ENCODE assay signal across 1 cellular context in genomic region chr6:44470106-44470446, GRCh38.
TF ChIP-seq lines count a peak whose summit lies in the region.

No MANE protein-coding gene starts in this region.

TF ChIP-seq in WTC11, 78 proteins besides CTCF, POLR2A, EP300 and RAD21 (continued from another document):
- TF ChIP-seq, protein P1, sequence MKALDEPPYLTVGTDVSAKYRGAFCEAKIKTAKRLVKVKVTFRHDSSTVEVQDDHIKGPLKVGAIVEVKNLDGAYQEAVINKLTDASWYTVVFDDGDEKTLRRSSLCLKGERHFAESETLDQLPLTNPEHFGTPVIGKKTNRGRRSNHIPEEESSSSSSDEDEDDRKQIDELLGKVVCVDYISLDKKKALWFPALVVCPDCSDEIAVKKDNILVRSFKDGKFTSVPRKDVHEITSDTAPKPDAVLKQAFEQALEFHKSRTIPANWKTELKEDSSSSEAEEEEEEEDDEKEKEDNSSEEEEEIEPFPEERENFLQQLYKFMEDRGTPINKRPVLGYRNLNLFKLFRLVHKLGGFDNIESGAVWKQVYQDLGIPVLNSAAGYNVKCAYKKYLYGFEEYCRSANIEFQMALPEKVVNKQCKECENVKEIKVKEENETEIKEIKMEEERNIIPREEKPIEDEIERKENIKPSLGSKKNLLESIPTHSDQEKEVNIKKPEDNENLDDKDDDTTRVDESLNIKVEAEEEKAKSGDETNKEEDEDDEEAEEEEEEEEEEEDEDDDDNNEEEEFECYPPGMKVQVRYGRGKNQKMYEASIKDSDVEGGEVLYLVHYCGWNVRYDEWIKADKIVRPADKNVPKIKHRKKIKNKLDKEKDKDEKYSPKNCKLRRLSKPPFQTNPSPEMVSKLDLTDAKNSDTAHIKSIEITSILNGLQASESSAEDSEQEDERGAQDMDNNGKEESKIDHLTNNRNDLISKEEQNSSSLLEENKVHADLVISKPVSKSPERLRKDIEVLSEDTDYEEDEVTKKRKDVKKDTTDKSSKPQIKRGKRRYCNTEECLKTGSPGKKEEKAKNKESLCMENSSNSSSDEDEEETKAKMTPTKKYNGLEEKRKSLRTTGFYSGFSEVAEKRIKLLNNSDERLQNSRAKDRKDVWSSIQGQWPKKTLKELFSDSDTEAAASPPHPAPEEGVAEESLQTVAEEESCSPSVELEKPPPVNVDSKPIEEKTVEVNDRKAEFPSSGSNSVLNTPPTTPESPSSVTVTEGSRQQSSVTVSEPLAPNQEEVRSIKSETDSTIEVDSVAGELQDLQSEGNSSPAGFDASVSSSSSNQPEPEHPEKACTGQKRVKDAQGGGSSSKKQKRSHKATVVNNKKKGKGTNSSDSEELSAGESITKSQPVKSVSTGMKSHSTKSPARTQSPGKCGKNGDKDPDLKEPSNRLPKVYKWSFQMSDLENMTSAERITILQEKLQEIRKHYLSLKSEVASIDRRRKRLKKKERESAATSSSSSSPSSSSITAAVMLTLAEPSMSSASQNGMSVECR (CRISPR knock-in tag; IDR thresholded peaks at IDR 0.05; ENCODE audit: borderline replicate concordance), result no peak
TF ChIP-seq in WTC11: peak in this region for 0.
